ENCODE assay signal across 5 cellular contexts in genomic region chr3:75630887-75631535, GRCh38. TPM values are rescaled to one million over a fixed set of nuclear protein-coding genes. Genes with fewer than 3 reads are reported as not detected.
"Had no signal": no experiment of that assay in that cellular context is flagged by ENCODE, and none has a peak within 500 bp of the region (broad histone marks: within the 10 kb centered on the region; RNA-seq: fewer than 3 reads in every experiment).

No MANE protein-coding gene starts in this region.

RNA-seq across cellular contexts. Expression of gene FRG2C, which starts 33.1 kb away (rescaled TPM):
- total RNA-seq: HepG2, HT-29, HT1080, IMR-90, K562 had no signal
